ENCODE assay signal across 12 cellular contexts in genomic region chr2:105786231-105787230, GRCh38.
DNase-seq lines count a peak whose midpoint lies in the region; ATAC-seq lines count a peak whose summit lies in the region.
"Had no signal": no experiment of that assay in that cellular context is flagged by ENCODE, and none has a peak within 500 bp of the region (broad histone marks: within the 10 kb centered on the region; RNA-seq: fewer than 3 reads in every experiment).

No MANE protein-coding gene starts in this region.

- no peaks in the 10 kb centered on the region for H3K9me3 Mint-ChIP-seq in memory B cell

- peak overlapping the region; percentile 14 for H3K4me3 Mint-ChIP-seq in memory B cell

- H3K27ac Mint-ChIP-seq in memory B cell: peak overlapping the region; percentile 83

- no peak for ATAC-seq in memory B cell (ENCODE audit: low read depth)
- ATAC-seq: SK-N-SH treated with all-trans-retinoic acid at 6 μM for 48 hours had no signal

- no peaks in the 10 kb centered on the region for H3K36me3 Mint-ChIP-seq in memory B cell

- DNase-seq in stimulated activated CD4-positive, alpha-beta T cell treated with anti-CD3 and anti-CD28 coated beads, Interleukin-15, amount 100 ng/mL, for 24 hours: peak; percentile 43
- no peak for DNase-seq in stimulated activated CD4-positive, alpha-beta T cell treated with anti-CD3 and anti-CD28 coated beads, Interleukin-4, amount 100 ng/mL, for 24 hours
- DNase-seq in UCSD-AML1 (lab: John Stamatoyannopoulos, UW; ENCODE audit: unreplicated experiment): peak; percentile 77
- DNase-seq in memory B cell (ENCODE audit: low spot score in 2 of 2): no peak
- no peak for DNase-seq in germinal center (ENCODE audit: low spot score)
- no peak for DNase-seq in NCI-H524 (lab: John Stamatoyannopoulos, UW)
- DNase-seq in SW 1271 (lab: John Stamatoyannopoulos, UW): no peak
- DNase-seq in DMS 273 treated with DMSO at 0.1 percent for 48 hours (lab: John Stamatoyannopoulos, UW): no peak
- DNase-seq: effector CD4-positive, alpha-beta T cell; hypothalamus; NCI-H345 had no signal

- peaks cover 45% of the 10 kb centered on the region for H3K4me1 Mint-ChIP-seq in memory B cell

- no peaks in the 10 kb centered on the region for H3K27me3 Mint-ChIP-seq in memory B cell

Comparison
In these comparisons a context has a peak if more than half of its experiments do, and no peak if none do; other contexts are left out.
1. DNase-seq: peak in stimulated activated CD4-positive, alpha-beta T cell treated with anti-CD3 and anti-CD28 coated beads, Interleukin-15, amount 100 ng/mL, for 24 hours (single experiment) and UCSD-AML1 (single experiment); none in stimulated activated CD4-positive, alpha-beta T cell treated with anti-CD3 and anti-CD28 coated beads, Interleukin-4, amount 100 ng/mL, for 24 hours (single experiment), memory B cell (0 of 2), germinal center (single experiment), NCI-H524 (0 of 2), SW 1271 (0 of 2) and DMS 273 treated with DMSO at 0.1 percent for 48 hours (single experiment).